In genomic region chr22:36743591-36744412, GRCh38 we compare ENCODE assay signal across 17 cellular contexts. TPM values are rescaled to one million over a fixed set of nuclear protein-coding genes. Genes with fewer than 3 reads are reported as not detected.
"Had no signal": no experiment of that assay in that cellular context is flagged by ENCODE, and none has a peak within 500 bp of the region (broad histone marks: within the 10 kb centered on the region; RNA-seq: fewer than 3 reads in every experiment).

No MANE protein-coding gene starts in this region.

- H3K9me3 Mint-ChIP-seq: activated CD4-positive, alpha-beta memory T cell treated with anti-CD3 and anti-CD28 coated beads, Interleukin-2, amount 10 ng/mL, durations not matched to agents 7 days and 5 days; T-cell had no signal

- H3K27ac ChIP-seq: ascending aorta, heart left ventricle, left lung had no signal

- H3K4me1 Mint-ChIP-seq: activated CD4-positive, alpha-beta memory T cell treated with anti-CD3 and anti-CD28 coated beads, Interleukin-2, amount 10 ng/mL, durations not matched to agents 7 days and 5 days; activated CD4-positive, alpha-beta T cell treated with anti-CD3 and anti-CD28 coated beads for 36 hours; memory B cell; stimulated activated naive B cell treated with anti-CD40 and anti-IgM and Interleukin-4, amounts not matched to agents 10 μg/mL and 1 μg/mL and 100 μg/mL, for 72 hours; T-cell had no signal

- H3K4me2 ChIP-seq: smooth muscle cell had no signal

- H3K4me3 Mint-ChIP-seq: activated CD4-positive, alpha-beta memory T cell treated with anti-CD3 and anti-CD28 coated beads, Interleukin-2, amount 10 ng/mL, durations not matched to agents 7 days and 5 days; activated CD4-positive, alpha-beta T cell treated with anti-CD3 and anti-CD28 coated beads for 36 hours; memory B cell; stimulated activated naive B cell treated with anti-CD40 and anti-IgM and Interleukin-4, amounts not matched to agents 10 μg/mL and 1 μg/mL and 100 μg/mL, for 72 hours; T-cell had no signal

- H3K27me3 ChIP-seq: ascending aorta had no signal

- H3K36me3 ChIP-seq: ascending aorta, heart left ventricle, left lung had no signal

- H3K9me3 ChIP-seq: ascending aorta had no signal

- H3K36me3 Mint-ChIP-seq: T-cell had no signal

- ATAC-seq: activated CD4-positive, alpha-beta T cell treated with anti-CD3 and anti-CD28 coated beads for 36 hours; left lung; stimulated activated naive B cell treated with anti-CD40 and anti-IgM and Interleukin-4, amounts not matched to agents 10 μg/mL and 1 μg/mL and 100 μg/mL, for 72 hours; T-cell had no signal

- H3K4me1 ChIP-seq: ascending aorta, heart left ventricle, left lung had no signal

- H3K4me3 ChIP-seq: ascending aorta, heart left ventricle, left lung, smooth muscle cell had no signal

- DNase-seq: activated CD4-positive, alpha-beta memory T cell treated with anti-CD3 and anti-CD28 coated beads, Interleukin-2, amount 10 ng/mL, durations not matched to agents 7 days and 5 days; activated CD4-positive, alpha-beta T cell treated with anti-CD3 and anti-CD28 coated beads for 36 hours; activated naive CD4-positive, alpha-beta T cell; foreskin melanocyte; heart left ventricle; retina; stimulated activated naive B cell treated with anti-CD40 and anti-IgM and Interleukin-4, amounts not matched to agents 10 μg/mL and 1 μg/mL and 100 μg/mL, for 72 hours; T-cell; T1000; trophoblast cell had no signal

- H3K27ac Mint-ChIP-seq: activated CD4-positive, alpha-beta memory T cell treated with anti-CD3 and anti-CD28 coated beads, Interleukin-2, amount 10 ng/mL, durations not matched to agents 7 days and 5 days; activated CD4-positive, alpha-beta T cell treated with anti-CD3 and anti-CD28 coated beads for 36 hours; memory B cell; stimulated activated naive B cell treated with anti-CD40 and anti-IgM and Interleukin-4, amounts not matched to agents 10 μg/mL and 1 μg/mL and 100 μg/mL, for 72 hours; T-cell had no signal

RNA-seq across cellular contexts. Expression of gene CACNG2, which starts 40.2 kb away (rescaled TPM):
- total RNA-seq: activated CD4-positive, alpha-beta memory T cell treated with anti-CD3 and anti-CD28 coated beads, Interleukin-2, amount 10 ng/mL, durations not matched to agents 7 days and 5 days; activated CD4-positive, alpha-beta T cell treated with anti-CD3 and anti-CD28 coated beads for 36 hours; ascending aorta; bronchial epithelial cell; endothelial cell of umbilical vein; heart left ventricle; left lung; mucosa of gallbladder; smooth muscle cell; T-cell had no signal
- polyA plus RNA-seq: endothelial cell of umbilical vein, heart left ventricle, smooth muscle cell had no signal
